Comparison of ENCODE assay signal across 11 cellular contexts in genomic region chr20:61437280-61438206, GRCh38.
DNase-seq lines count a peak whose midpoint lies in the region; ATAC-seq and TF ChIP-seq lines count a peak whose summit lies in the region.
"Had no signal": no experiment of that assay in that cellular context is flagged by ENCODE, and none has a peak within 500 bp of the region (broad histone marks: within the 10 kb centered on the region; RNA-seq: fewer than 3 reads in every experiment).

No MANE protein-coding gene starts in this region.

- H3K36me3 ChIP-seq in thyroid gland: no peaks in the 10 kb centered on the region

- intact Hi-C loops in activated CD4-positive, alpha-beta T cell treated with anti-CD3 and anti-CD28 coated beads for 36 hours (cut with DNase I, micrococcal nuclease): no loop called here
- intact Hi-C loops in thyroid gland (cut with DNase I): no loop called here

- no peak for TF ChIP-seq POLR2A in thyroid gland (IDR thresholded peaks at IDR 0.05)

- ATAC-seq in WTC11: no peak
- ATAC-seq in activated CD4-positive, alpha-beta T cell treated with anti-CD3 and anti-CD28 coated beads for 36 hours: no peak
- ATAC-seq: Panc1 had no signal

- H3K27ac ChIP-seq in AG04450 (ENCODE audit: low read depth, low read length) (peak overlapping the region; percentile 77), thyroid gland (no peak overlapping the region)

- TF ChIP-seq CTCF in AG04450 (IDR thresholded peaks at IDR 0.05; ENCODE audit: low read depth, low read length) (no peak), WTC11 (IDR thresholded peaks at IDR 0.05) (no peak), fibroblast of the aortic adventitia (IDR thresholded peaks at IDR 0.05; ENCODE audit: insufficient read depth, low read length) (no peak), thyroid gland (IDR thresholded peaks at IDR 0.05) (no peak)

- H3K4me1 Mint-ChIP-seq in WTC11: peaks cover 75% of the 10 kb centered on the region
- H3K4me1 Mint-ChIP-seq in activated CD4-positive, alpha-beta T cell treated with anti-CD3 and anti-CD28 coated beads for 36 hours: no peaks in the 10 kb centered on the region

- H3K9me3 Mint-ChIP-seq in WTC11: peaks cover 5% of the 10 kb centered on the region
- no peaks in the 10 kb centered on the region for H3K9me3 Mint-ChIP-seq in activated CD4-positive, alpha-beta T cell treated with anti-CD3 and anti-CD28 coated beads for 36 hours (ENCODE audit: low read depth)

- WGBS in thyroid gland, 2 donors: 18 to 22% methylated on average over 28 of the region's 28 CpGs

- no peaks in the 10 kb centered on the region for H3K4me1 ChIP-seq in thyroid gland

- H3K9me3 ChIP-seq in AG04450 (ENCODE audit: control insufficient read depth, insufficient read depth, low read length) (no peaks in the 10 kb centered on the region; the same call in 1 of the 2 replicates), thyroid gland (no peaks in the 10 kb centered on the region)

- no peaks in the 10 kb centered on the region for H3K27me3 ChIP-seq in AG04450 (ENCODE audit: control insufficient read depth, insufficient read depth, low read length)
- no peaks in the 10 kb centered on the region for H3K27me3 ChIP-seq in thyroid gland

- CTCF ChIA-PET in AG04450 (lab: Charles Lee) (no interaction called here), WTC11 (lab: Charles Lee) (interaction anchor here (1.0 to 2.2 kb wide), 5 partner anchors 23 to 268 kb away, joined by 3 to 7 read pairs (median 3); no protein-coding TSS in a partner anchor)
- CTCF ChIA-PET in activated CD4-positive, alpha-beta T cell treated with anti-CD3 and anti-CD28 coated beads for 36 hours (lab: Charles Lee): no interaction called here

- H3K4me3 ChIP-seq in AG04450 (ENCODE audit: low read depth, low read length): no peak overlapping the region
- H3K4me3 ChIP-seq in fibroblast of the aortic adventitia (ENCODE audit: low read depth, low read length): no peak overlapping the region
- H3K4me3 ChIP-seq in thyroid gland (replicated peaks in 1 of 3): no peak overlapping the region

- peak overlapping the region; percentile 54 for H3K4me3 Mint-ChIP-seq in WTC11
- no peak overlapping the region for H3K4me3 Mint-ChIP-seq in activated CD4-positive, alpha-beta T cell treated with anti-CD3 and anti-CD28 coated beads for 36 hours

- peak; percentile 30 for DNase-seq in AG04450 (ENCODE audit: low read depth, low spot score)
- no peak for DNase-seq in WTC11 (ENCODE audit: low spot score)
- peak; percentile 94 for DNase-seq in fibroblast of the aortic adventitia (ENCODE audit: low read depth)
- DNase-seq in middle frontal gyrus (ENCODE audit: extremely low spot score, low spot score): peak; percentile 33
- DNase-seq in HCEC 1CT: no peak
- no peak for DNase-seq in activated CD4-positive, alpha-beta T cell treated with anti-CD3 and anti-CD28 coated beads for 36 hours
- DNase-seq in thyroid gland: no peak
- DNase-seq in putamen (ENCODE audit: low spot score): no peak
- DNase-seq: amniotic stem cell, NCI-H1417 treated with DMSO at 0.1 percent for 48 hours had no signal

- peaks cover 6% of the 10 kb centered on the region for H3K27me3 Mint-ChIP-seq in WTC11 (ENCODE audit: low read depth)
- H3K27me3 Mint-ChIP-seq in activated CD4-positive, alpha-beta T cell treated with anti-CD3 and anti-CD28 coated beads for 36 hours: peaks cover 11% of the 10 kb centered on the region

- H3K27ac Mint-ChIP-seq in WTC11: peak overlapping the region; percentile 99
- H3K27ac Mint-ChIP-seq in activated CD4-positive, alpha-beta T cell treated with anti-CD3 and anti-CD28 coated beads for 36 hours: no peak overlapping the region

- H3K36me3 Mint-ChIP-seq in WTC11: peaks cover 2% of the 10 kb centered on the region; the same call in 1 of the 2 replicates
- no peaks in the 10 kb centered on the region for H3K36me3 Mint-ChIP-seq in activated CD4-positive, alpha-beta T cell treated with anti-CD3 and anti-CD28 coated beads for 36 hours (ENCODE audit: low read depth)

- POLR2A ChIA-PET in AG04450 (lab: Yijun Ruan, JAX) (no interaction called here), WTC11 (lab: Charles Lee) (interaction anchor here (0.6 to 1.2 kb wide), 3 partner anchors 15 to 59 kb away, joined by 3 to 4 read pairs (median 4); no protein-coding TSS in a partner anchor)
- POLR2A ChIA-PET in activated CD4-positive, alpha-beta T cell treated with anti-CD3 and anti-CD28 coated beads for 36 hours (lab: Charles Lee): no interaction called here

TF ChIP-seq in WTC11, 78 proteins besides CTCF, POLR2A, EP300 and RAD21:
- TF ChIP-seq ZNF423 (CRISPR knock-in tag; IDR thresholded peaks at IDR 0.05) (no peak), NFATC4 (CRISPR knock-in tag; IDR thresholded peaks at IDR 0.05) (no peak; the same call in 1 of the 2 replicates), GABPB1 (CRISPR knock-in tag; IDR thresholded peaks at IDR 0.05) (no peak), ATF6 (CRISPR knock-in tag; IDR thresholded peaks at IDR 0.05) (no peak), ELF4 (CRISPR knock-in tag; IDR thresholded peaks at IDR 0.05; ENCODE audit: low read depth) (no peak), E2F4 (CRISPR knock-in tag; IDR thresholded peaks at IDR 0.05; ENCODE audit: borderline replicate concordance, low read depth) (no peak), ATF3 (CRISPR knock-in tag; conservative IDR thresholded peaks at IDR 0.05) (no peak), ETV6 (CRISPR knock-in tag; IDR thresholded peaks at IDR 0.05) (no peak)
TF ChIP-seq in WTC11: peak in this region for 0.

Comparison
In these comparisons a context has a peak if more than half of its experiments do, and no peak if none do; other contexts are left out.
1. DNase-seq: peak in AG04450 (single experiment), fibroblast of the aortic adventitia (single experiment) and middle frontal gyrus (single experiment); none in WTC11 (single experiment), HCEC 1CT (single experiment), activated CD4-positive, alpha-beta T cell treated with anti-CD3 and anti-CD28 coated beads for 36 hours (single experiment), thyroid gland (0 of 2) and putamen (single experiment).